21 cellular contexts compared by ENCODE assay signal in genomic region chr17:2092253-2092652, GRCh38. TPM values are rescaled to one million over a fixed set of nuclear protein-coding genes. Genes with fewer than 3 reads are reported as not detected.
A peak's percentile ranks its signal among the peaks of the same experiment; 100 is the strongest.
DNase-seq lines count a peak whose midpoint lies in the region; ATAC-seq, FAIRE-seq and TF ChIP-seq lines count a peak whose summit lies in the region.
"Had no signal": no experiment of that assay in that cellular context is flagged by ENCODE, and none has a peak within 500 bp of the region (broad histone marks: within the 10 kb centered on the region; RNA-seq: fewer than 3 reads in every experiment).

No MANE protein-coding gene starts in this region.

- no peaks in the 10 kb centered on the region for H3K9me3 Mint-ChIP-seq in activated T-cell treated with anti-CD3 and anti-CD28 coated beads, Interleukin-2, amount 50 U/mL, for 24 hours
- H3K9me3 Mint-ChIP-seq in endothelial cell (ENCODE audit: unreplicated experiment), result no peaks in the 10 kb centered on the region
- H3K9me3 Mint-ChIP-seq: nephron progenitor cell had no signal

- H3K27ac ChIP-seq in IMR-90 (ENCODE audit: insufficient read depth, low read length), result peak overlapping the region; percentile 18; the same call in 1 of the 2 replicates
- H3K27ac ChIP-seq in stomach, result peak overlapping the region in 3 of 5 donors; percentile 82 to 92 (median 87)
- H3K27ac ChIP-seq in Peyer's patch, result peak overlapping the region in 2 of 4 donors; percentile 61 to 94
- H3K27ac ChIP-seq: prostate gland, SJCRH30, upper lobe of right lung had no signal

- no peak for TF ChIP-seq POLR2A in IMR-90 (IDR thresholded peaks at IDR 0.05; ENCODE audit: low read depth, low read length)
- no peak for TF ChIP-seq POLR2A in stomach (IDR thresholded peaks at IDR 0.05)
- TF ChIP-seq POLR2A in Peyer's patch (IDR thresholded peaks at IDR 0.05), result no peak
- no peak for TF ChIP-seq POLR2A in GM12892 (IDR thresholded peaks at IDR 0.05; ENCODE audit: low read depth, low read length)

- no peak overlapping the region for H3K4me3 Mint-ChIP-seq in activated T-cell treated with anti-CD3 and anti-CD28 coated beads, Interleukin-2, amount 50 U/mL, for 24 hours
- H3K4me3 Mint-ChIP-seq in endothelial cell (ENCODE audit: unreplicated experiment), result no peak overlapping the region
- H3K4me3 Mint-ChIP-seq: nephron progenitor cell had no signal

- 100% methylated on average over 2 of the region's 4 CpGs; no CpG with 5 or more reads in 1 of the 2 experiments for WGBS in IMR-90 (ENCODE audit: extremely low coverage in 2 of 2, insufficient read length in 1 of 2), 2 experiments
- 79 to 90% (median 87%) methylated on average over 4 of the region's 4 CpGs for WGBS in stomach, 5 donors

- H2BK20ac ChIP-seq in IMR-90 (ENCODE audit: low read depth, low read length), result peak overlapping the region; percentile 41; the same call in 1 of the 2 replicates

- H3K27me3 Mint-ChIP-seq in activated T-cell treated with anti-CD3 and anti-CD28 coated beads, Interleukin-2, amount 50 U/mL, for 24 hours, result no peaks in the 10 kb centered on the region
- peaks cover 13% of the 10 kb centered on the region for H3K27me3 Mint-ChIP-seq in endothelial cell (ENCODE audit: unreplicated experiment)

- no peaks in the 10 kb centered on the region; the same call in 1 of the 2 replicates for H4K20me1 ChIP-seq in IMR-90 (ENCODE audit: insufficient read depth, low read length)

- no peak for ATAC-seq in IMR-90 (ENCODE audit: low read depth)
- ATAC-seq: upper lobe of right lung had no signal

- DNase-seq in activated T-cell treated with anti-CD3 and anti-CD28 coated beads, Interleukin-2, amount 50 U/mL, for 24 hours, result no peak
- DNase-seq in activated T-cell treated with anti-CD3 and anti-CD28 coated beads, Interleukin-2, amount 50 U/mL, for 48 hours, result no peak
- DNase-seq in IMR-90, result no peak
- no peak for DNase-seq in endothelial cell (ENCODE audit: low spot score)
- no peak for DNase-seq in stomach
- no peak for DNase-seq in 8988T
- no peak for DNase-seq in Peyer's patch
- no peak for DNase-seq in GM12892 (ENCODE audit: insufficient read length)
- DNase-seq: ACHN; activated CD4-positive, alpha-beta T cell treated with anti-CD3 and anti-CD28 coated beads for 48 hours; activated T-cell treated with anti-CD3 and anti-CD28 coated beads, Interleukin-2, amount 50 U/mL, for 1 hour; DND-41; glutamatergic neuron; MV-4-11; NCI-H524; nephron progenitor cell; SJCRH30; stimulated activated CD4-positive, alpha-beta T cell treated with anti-CD3 and anti-CD28 coated beads, Interleukin-12 subunit alpha, Interleukin-12 subunit beta, amount 100 ng/mL, for 4 hours; T-helper 9 cell had no signal

- CTCF ChIA-PET in IMR-90 (lab: Yijun Ruan, JAX), result interaction anchor here (3.3 kb wide), 1 partner anchor 153 kb away, joined by 15 read pairs; no protein-coding TSS in a partner anchor

- H3K23ac ChIP-seq in IMR-90 (ENCODE audit: low read depth, low read length), result no peak overlapping the region; the same call in 1 of the 2 replicates

- intact Hi-C loops in IMR-90 (cut with micrococcal nuclease), result no loop called here
- intact Hi-C loops in stomach (cut with DNase I; ENCODE audit: low total_unique reads), result no loop called here

- TF ChIP-seq RAD21 in IMR-90 (IDR thresholded peaks at IDR 0.05; ENCODE audit: low read length), result no peak

- no peak overlapping the region for H3K56ac ChIP-seq in IMR-90 (ENCODE audit: extremely low read depth, insufficient read depth, low read length)

- H3K4me3 ChIP-seq in IMR-90 (ENCODE audit: insufficient read depth, low read depth, low read length) (no peak overlapping the region), stomach (no peak overlapping the region), Peyer's patch (no peak overlapping the region)
- H3K4me3 ChIP-seq: prostate gland, SJCRH30, upper lobe of right lung had no signal

- H3K14ac ChIP-seq in IMR-90 (replicated peaks; ENCODE audit: low read depth, low read length), result peak overlapping the region; percentile 34; the same call in 1 of the 2 replicates

- in situ Hi-C loops in IMR-90 (cut with MboI; ENCODE audit: low sequenced_read_pairs), result no loop called here

- H3K27ac Mint-ChIP-seq in activated T-cell treated with anti-CD3 and anti-CD28 coated beads, Interleukin-2, amount 50 U/mL, for 24 hours, result peak overlapping the region; percentile 5
- H3K27ac Mint-ChIP-seq in endothelial cell (ENCODE audit: unreplicated experiment), result peak overlapping the region; percentile 33
- H3K27ac Mint-ChIP-seq: nephron progenitor cell had no signal

- POLR2A ChIA-PET in IMR-90 (lab: Charles Lee; ENCODE audit: unreplicated experiment), result no interaction called here

- peaks cover 29% of the 10 kb centered on the region for H3K9me1 ChIP-seq in IMR-90 (ENCODE audit: insufficient read depth, low read length)

- dilution Hi-C loops in IMR-90 (cut with HindIII; ENCODE audit: low sequenced_read_pairs, unreplicated experiment), result no loop called here

- H3K79me1 ChIP-seq in IMR-90 (ENCODE audit: low read depth in 1 of 2, low read length in 2 of 2), result peaks cover 17 to 75% of the 10 kb centered on the region in 2 experiments; a peak in 3 of 4 replicates

- TF ChIP-seq EP300 in stomach (IDR thresholded peaks at IDR 0.05), result no peak

- H3K27me3 ChIP-seq in IMR-90 (ENCODE audit: control insufficient read depth, insufficient read depth, low read length), result no peaks in the 10 kb centered on the region
- H3K27me3 ChIP-seq in stomach, result no peaks in the 10 kb centered on the region
- no peaks in the 10 kb centered on the region for H3K27me3 ChIP-seq in Peyer's patch
- H3K27me3 ChIP-seq: SJCRH30, upper lobe of right lung had no signal

- H3K36me3 ChIP-seq in IMR-90 (ENCODE audit: control insufficient read depth, insufficient read depth, low read length) (no peaks in the 10 kb centered on the region; the same call in 1 of the 2 replicates), stomach (peaks cover 0 to 4% (median 0%) of the 10 kb centered on the region in 4 donors), Peyer's patch (no peaks in the 10 kb centered on the region)
- H3K36me3 ChIP-seq: prostate gland, SJCRH30, upper lobe of right lung had no signal

- peaks cover 35% of the 10 kb centered on the region for H3K36me3 Mint-ChIP-seq in activated T-cell treated with anti-CD3 and anti-CD28 coated beads, Interleukin-2, amount 50 U/mL, for 24 hours (ENCODE audit: low read depth)
- peaks cover 5% of the 10 kb centered on the region for H3K36me3 Mint-ChIP-seq in endothelial cell (ENCODE audit: low read depth, unreplicated experiment)

- peak overlapping the region; percentile 31 for H2BK5ac ChIP-seq in IMR-90 (ENCODE audit: low read depth, low read length, poor library complexity, severe bottlenecking)

- peak overlapping the region; percentile 26; the same call in 1 of the 2 replicates for H3K4ac ChIP-seq in IMR-90 (ENCODE audit: low read depth, low read length)

- TF ChIP-seq CTCF in IMR-90 (conservative IDR thresholded peaks at IDR 0.05; ENCODE audit: low read depth, low read length), result no peak
- TF ChIP-seq CTCF in endothelial cell (IDR thresholded peaks at IDR 0.05; ENCODE audit: unreplicated experiment), result peak; percentile 31
- TF ChIP-seq CTCF in stomach (IDR thresholded peaks at IDR 0.05), result no peak
- TF ChIP-seq CTCF in Peyer's patch (IDR thresholded peaks at IDR 0.05), result peak in 1 of 6 experiments; percentile 6

- no peak overlapping the region for H3K9ac ChIP-seq in IMR-90 (ENCODE audit: low read depth, low read length)

- no peak overlapping the region for H2AK9ac ChIP-seq in IMR-90 (replicated peaks; ENCODE audit: low read depth, low read length, poor library complexity)

- H3K9me3 ChIP-seq in IMR-90 (ENCODE audit: control insufficient read depth, insufficient read depth, low read length), result no peaks in the 10 kb centered on the region
- H3K9me3 ChIP-seq in stomach, result no peaks in the 10 kb centered on the region
- no peaks in the 10 kb centered on the region for H3K9me3 ChIP-seq in Peyer's patch
- H3K9me3 ChIP-seq: prostate gland, SJCRH30, upper lobe of right lung had no signal

- H3K18ac ChIP-seq in IMR-90 (ENCODE audit: low read depth, low read length), result peak overlapping the region; percentile 7; the same call in 1 of the 2 replicates

- peak overlapping the region; percentile 51; the same call in 1 of the 2 replicates for H2BK120ac ChIP-seq in IMR-90 (ENCODE audit: low read depth, low read length)

- FAIRE-seq in GM12892 (lab: Jason Lieb, UNC), result no peak

- peaks cover 57% of the 10 kb centered on the region for H3K4me1 Mint-ChIP-seq in activated T-cell treated with anti-CD3 and anti-CD28 coated beads, Interleukin-2, amount 50 U/mL, for 24 hours (ENCODE audit: low read depth)
- H3K4me1 Mint-ChIP-seq in endothelial cell (ENCODE audit: unreplicated experiment), result peaks cover 36% of the 10 kb centered on the region

- H2AK5ac ChIP-seq in IMR-90 (ENCODE audit: low read depth, low read length), result peak overlapping the region; percentile 87

- H4K8ac ChIP-seq in IMR-90 (ENCODE audit: low read depth in 2 of 2, low read length in 2 of 2), result peak overlapping the region in 1 of 2 experiments; percentile 41; a peak in 2 of 4 replicates

- BruUV-seq in IMR-90 (replicated peaks; lab: Mats Ljungman, UMichigan), result no TSS peak

- peak overlapping the region; percentile 38; the same call in 1 of the 2 replicates for H4K5ac ChIP-seq in IMR-90 (ENCODE audit: low read depth, low read length)

- peak overlapping the region; percentile 55 for H4K91ac ChIP-seq in IMR-90 (ENCODE audit: insufficient read depth, low read depth, low read length)

- no peak overlapping the region for H2AFZ ChIP-seq in IMR-90 (replicated peaks; ENCODE audit: low read length, poor library complexity)

- H3K4me1 ChIP-seq in IMR-90 (ENCODE audit: control insufficient read depth, insufficient read depth, low read length) (peaks cover 18% of the 10 kb centered on the region), stomach (peaks cover 38 to 77% (median 65%) of the 10 kb centered on the region in 4 donors), Peyer's patch (peaks cover 0 to 39% (median 22%) of the 10 kb centered on the region in 4 donors)

- 0 out of 3 replicates have a peak overlapping the region, but pooled peaks have one; percentile 36 for H2BK15ac ChIP-seq in IMR-90 (ENCODE audit: low read depth, low read length)

- H3K4me2 ChIP-seq in IMR-90 (ENCODE audit: low read depth, low read length), result no peak overlapping the region

RNA-seq across cellular contexts. Expression of gene HIC1, which starts 37.4 kb away (rescaled TPM):
- total RNA-seq in IMR-90 (2012; rRNA removed) (10.0 and 10.4 TPM in 2 replicates), endothelial cell (ENCODE audit: unreplicated experiment) (0.72 TPM), stomach (100 to 1,000 TPM in 1 of 5 donors, 10 to 100 TPM in 1, 1 to 10 TPM in 3; 7.6 to 107 (median 9.4) TPM), Peyer's patch (10 to 100 TPM in 2 of 4 donors, 1 to 10 TPM in 2; 6.8 to 40.4 (median 12.8) TPM)
- polyA plus RNA-seq in IMR-90 (2012; rRNA removed) (23.0 and 30.9 TPM in 2 replicates), stomach (10 to 100 TPM in 1 of 3 donors, 1 to 10 TPM in 2; 1.5 to 11.2 (median 6.2) TPM)
- 17.8 and 60.2 TPM in 2 replicates for polyA plus RNA-seq in IMR-90 (2012; cell fraction: cytosol; rRNA removed)
- 69.0 and 122 TPM in 2 replicates for polyA plus RNA-seq in IMR-90 (2012; cell fraction: nucleus; rRNA removed; ENCODE audit: low replicate concordance)
- polyA plus RNA-seq in GM12892 (2012; ENCODE audit: missing spikeins), result 8.3 TPM

RNA-seq across cellular contexts. Expression of gene OVCA2, which starts 50.4 kb away (rescaled TPM):
- 38.7 and 42.2 TPM in 2 replicates for total RNA-seq in IMR-90 (2012; rRNA removed)
- polyA plus RNA-seq in IMR-90 (2012; rRNA removed), result 46.9 and 52.6 TPM in 2 replicates
- 40.4 and 50.0 TPM in 2 replicates for polyA plus RNA-seq in IMR-90 (2012; cell fraction: cytosol; rRNA removed)
- 23.2 and 26.2 TPM in 2 replicates for polyA plus RNA-seq in IMR-90 (2012; cell fraction: nucleus; rRNA removed; ENCODE audit: low replicate concordance)
- 32.7 TPM for total RNA-seq in endothelial cell (ENCODE audit: unreplicated experiment)
- 10 to 100 TPM in 3 of 5 donors, 1 to 10 TPM in 1, not detected in 1; 3.1 to 31.9 (median 17.3) TPM for total RNA-seq in stomach
- 10 to 100 TPM; 60.3 to 83.4 (median 66.7) TPM for polyA plus RNA-seq in stomach
- total RNA-seq in Peyer's patch, result 10 to 100 TPM; 32.4 to 49.0 (median 37.8) TPM
- polyA plus RNA-seq in GM12892 (2012; ENCODE audit: missing spikeins), result 19.0 TPM
